Comparison of ENCODE assay signal across 1 cellular context in the genomic region with DNA sequence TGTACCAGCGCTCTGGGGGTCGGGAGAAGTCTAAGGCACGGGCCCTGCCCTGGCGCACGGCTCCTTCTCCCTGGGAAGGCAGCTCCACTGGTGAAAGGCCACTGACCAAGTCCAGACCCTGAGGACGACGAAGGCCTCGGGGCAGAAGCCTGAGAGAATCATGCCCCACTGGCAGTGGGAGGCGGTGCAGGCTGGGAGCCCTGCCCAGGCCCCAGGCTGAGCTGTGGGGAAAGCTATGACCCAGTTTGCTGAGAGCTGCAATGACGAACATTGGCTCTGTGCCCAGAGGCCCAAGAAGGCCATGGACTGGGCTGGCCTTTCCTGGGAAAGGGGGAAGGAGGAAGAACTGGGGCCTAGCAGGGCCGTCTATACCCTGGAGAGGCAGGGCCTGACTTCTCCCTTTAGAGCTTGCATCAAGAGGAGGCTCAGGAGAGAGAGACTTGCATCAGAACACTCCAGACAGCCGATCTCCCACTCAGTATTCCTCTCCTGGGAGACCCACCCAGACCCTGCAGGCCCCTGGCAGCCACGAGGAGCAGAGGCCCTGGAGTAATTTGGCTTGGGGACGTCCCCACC.
A peak's percentile ranks its signal among the peaks of the same experiment; 100 is the strongest.
TF ChIP-seq lines count a peak whose summit lies in the region.

No MANE protein-coding gene starts in this region.

TF ChIP-seq in HEK293, 187 proteins besides CTCF, POLR2A, EP300 and RAD21 (continued from another document):
- TF ChIP-seq ZNF518A (tag by site-specific recombination; conservative IDR thresholded peaks at IDR 0.05; ENCODE audit: low read depth) (no peak), TSHZ1 (tag by site-specific recombination; IDR thresholded peaks at IDR 0.05; ENCODE audit: borderline replicate concordance) (no peak), ZNF223 (tag by site-specific recombination; IDR thresholded peaks at IDR 0.05) (peak; percentile 46; the same call in 1 of the 2 replicates), HIC1 (tag by site-specific recombination; IDR thresholded peaks at IDR 0.05) (peak; percentile 41; the same call in 1 of the 2 replicates), ZNF513 (tag by site-specific recombination; IDR thresholded peaks at IDR 0.05) (no peak), ZEB2 (tag by site-specific recombination; IDR thresholded peaks at IDR 0.05) (no peak), ZNF335 (tag by site-specific recombination; conservative IDR thresholded peaks at IDR 0.05) (no peak), ZXDB (tag by site-specific recombination; IDR thresholded peaks at IDR 0.05) (no peak), GLI4 (tag by site-specific recombination; IDR thresholded peaks at IDR 0.05) (no peak), ZBTB26 (tag by site-specific recombination; optimal IDR thresholded peaks at IDR 0.05) (no peak), ZSCAN30 (tag by site-specific recombination; IDR thresholded peaks at IDR 0.05) (no peak), ZNF423 (tag by site-specific recombination; IDR thresholded peaks at IDR 0.05) (no peak), ZNF416 (tag by site-specific recombination; IDR thresholded peaks at IDR 0.05) (no peak), ZNF362 (tag by site-specific recombination; IDR thresholded peaks at IDR 0.05) (no peak), ZFP37 (tag by site-specific recombination; IDR thresholded peaks at IDR 0.05) (no peak), ZNF366 (tag by site-specific recombination; conservative IDR thresholded peaks at IDR 0.05) (0 out of 2 replicates have a peak, but pooled peaks have one; percentile 30), ZNF391 (tag by site-specific recombination; IDR thresholded peaks at IDR 0.05; ENCODE audit: borderline replicate concordance, low read depth) (no peak), REPIN1 (tag by site-specific recombination; IDR thresholded peaks at IDR 0.05; ENCODE audit: low read depth) (no peak), SP3 (tag by site-specific recombination; IDR thresholded peaks at IDR 0.05) (0 out of 2 replicates have a peak, but pooled peaks have one; percentile 15), ZNF629 (tag by site-specific recombination; IDR thresholded peaks at IDR 0.05) (peak; percentile 49), ZNF677 (tag by site-specific recombination; IDR thresholded peaks at IDR 0.05) (no peak), GLIS2 (tag by site-specific recombination; IDR thresholded peaks at IDR 0.05) (peak; percentile 25; the same call in 1 of the 2 replicates), ZFP3 (tag by site-specific recombination; IDR thresholded peaks at IDR 0.05; ENCODE audit: low read depth) (no peak), ZNF580 (tag by site-specific recombination; IDR thresholded peaks at IDR 0.05) (no peak), OVOL3 (tag by site-specific recombination; IDR thresholded peaks at IDR 0.05) (no peak), ZBTB17 (tag by site-specific recombination; IDR thresholded peaks at IDR 0.05) (peak; percentile 38), ZNF146 (tag by site-specific recombination; IDR thresholded peaks at IDR 0.05) (no peak), ZIC2 (tag by site-specific recombination; IDR thresholded peaks at IDR 0.05) (peak; percentile 46; the same call in 1 of the 2 replicates), PRDM10 (tag by site-specific recombination; IDR thresholded peaks at IDR 0.05) (no peak), ZNF660 (tag by site-specific recombination; IDR thresholded peaks at IDR 0.05) (peak; percentile 49; the same call in 1 of the 2 replicates)
- TF ChIP-seq, protein P1, sequence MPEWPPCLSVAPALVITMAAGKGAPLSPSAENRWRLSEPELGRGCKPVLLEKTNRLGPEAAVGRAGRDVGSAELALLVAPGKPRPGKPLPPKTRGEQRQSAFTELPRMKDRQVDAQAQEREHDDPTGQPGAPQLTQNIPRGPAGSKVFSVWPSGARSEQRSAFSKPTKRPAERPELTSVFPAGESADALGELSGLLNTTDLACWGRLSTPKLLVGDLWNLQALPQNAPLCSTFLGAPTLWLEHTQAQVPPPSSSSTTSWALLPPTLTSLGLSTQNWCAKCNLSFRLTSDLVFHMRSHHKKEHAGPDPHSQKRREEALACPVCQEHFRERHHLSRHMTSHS (tag by site-specific recombination; IDR thresholded peaks at IDR 0.05), result no peak
- TF ChIP-seq, protein P2, sequence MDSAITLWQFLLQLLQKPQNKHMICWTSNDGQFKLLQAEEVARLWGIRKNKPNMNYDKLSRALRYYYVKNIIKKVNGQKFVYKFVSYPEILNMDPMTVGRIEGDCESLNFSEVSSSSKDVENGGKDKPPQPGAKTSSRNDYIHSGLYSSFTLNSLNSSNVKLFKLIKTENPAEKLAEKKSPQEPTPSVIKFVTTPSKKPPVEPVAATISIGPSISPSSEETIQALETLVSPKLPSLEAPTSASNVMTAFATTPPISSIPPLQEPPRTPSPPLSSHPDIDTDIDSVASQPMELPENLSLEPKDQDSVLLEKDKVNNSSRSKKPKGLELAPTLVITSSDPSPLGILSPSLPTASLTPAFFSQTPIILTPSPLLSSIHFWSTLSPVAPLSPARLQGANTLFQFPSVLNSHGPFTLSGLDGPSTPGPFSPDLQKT (IDR thresholded peaks at IDR 0.05; ENCODE audit: borderline replicate concordance, low read depth, low read length), result no peak
